In genomic region chr17:9056566-9056965, GRCh38 we compare ENCODE assay signal across 17 cellular contexts. TPM values are rescaled to one million over a fixed set of nuclear protein-coding genes. Genes with fewer than 3 reads are reported as not detected.
"Had no signal": no experiment of that assay in that cellular context is flagged by ENCODE, and none has a peak within 500 bp of the region (broad histone marks: within the 10 kb centered on the region; RNA-seq: fewer than 3 reads in every experiment).

No MANE protein-coding gene starts in this region.

- H3K9me3 ChIP-seq: neutrophil, pancreas had no signal

- H3K36me3 ChIP-seq: neutrophil, pancreas had no signal

- ATAC-seq: activated CD4-positive, CD25-positive, alpha-beta regulatory T cell treated with anti-CD3 and anti-CD28 coated beads, Interleukin-2, amount 50 U/mL, for 24 hours; effector memory CD8-positive, alpha-beta T cell; foreskin keratinocyte; naive thymus-derived CD4-positive, alpha-beta T cell; stimulated activated naive CD8-positive, alpha-beta T cell treated with anti-CD3 and anti-CD28 coated beads, Interleukin-15, Interleukin-2, amounts not matched to agents 100 U/mL and 50 U/mL, for 24 hours had no signal

- H3K4me1 ChIP-seq: pancreas had no signal

- H3K4me3 ChIP-seq: pancreas had no signal

- H3K27me3 ChIP-seq: foreskin keratinocyte, neutrophil, pancreas had no signal

- DNase-seq: activated CD4-positive, alpha-beta T cell treated with anti-CD3 and anti-CD28 coated beads, Interleukin-2, amount 50 U/mL, for 1 hour; activated T-cell treated with anti-CD3 and anti-CD28 coated beads for 4 hours; dermis blood vessel endothelial cell; effector memory CD8-positive, alpha-beta T cell; foreskin keratinocyte; hypothalamus; mesenchymal stem cell; naive thymus-derived CD4-positive, alpha-beta T cell; pancreas; stimulated activated naive CD8-positive, alpha-beta T cell treated with anti-CD3 and anti-CD28 coated beads, Interleukin-15, Interleukin-2, amounts not matched to agents 100 U/mL and 50 U/mL, for 24 hours; substantia nigra; T1000; trophoblast cell had no signal

- H3K27ac ChIP-seq: foreskin keratinocyte, neutrophil had no signal

- FAIRE-seq: bronchial epithelial cell, pancreas had no signal

RNA-seq across cellular contexts. Expression of gene NTN1, which starts 35.3 kb away (rescaled TPM):
- total RNA-seq: T-helper 1 cell treated with Interleukin-12 subunit alpha and Interleukin-12 subunit beta and Interleukin-4 antibody, amounts not matched to agents 30 ng/mL and 1 ng/mL, for 36 hours had no signal
- polyA plus RNA-seq: naive thymus-derived CD4-positive, alpha-beta T cell had no signal
